In the genomic region with DNA sequence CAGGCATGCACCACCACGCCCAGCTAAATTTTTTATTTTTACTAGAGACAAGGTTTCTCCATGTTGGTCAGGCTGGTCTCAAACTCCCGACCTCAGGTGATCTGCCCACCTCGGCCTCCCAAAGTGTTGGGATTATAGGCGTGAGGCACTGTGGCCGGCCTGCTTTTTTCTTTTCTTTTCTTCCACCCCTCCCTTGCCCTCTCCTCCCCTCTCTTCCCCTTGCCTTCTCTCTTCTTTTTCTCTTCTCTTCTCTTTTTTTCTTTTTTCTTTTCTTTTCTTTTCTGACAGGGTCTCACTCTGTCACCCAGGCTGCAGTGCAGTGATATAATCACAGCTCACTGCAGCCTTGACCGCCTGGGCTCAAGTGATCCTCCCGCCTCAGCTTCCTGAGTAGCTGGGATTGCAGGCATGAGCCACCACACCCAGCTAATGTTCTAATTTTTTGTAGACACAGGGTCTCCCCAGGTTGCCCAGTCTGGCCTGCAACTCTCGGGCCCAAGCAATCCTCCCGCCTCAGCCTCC, we compare ENCODE assay signal across 10 cellular contexts. TPM values are rescaled to one million over a fixed set of nuclear protein-coding genes. Genes with fewer than 3 reads are reported as not detected.
DNase-seq lines count a peak whose midpoint lies in the region; ATAC-seq, FAIRE-seq and TF ChIP-seq lines count a peak whose summit lies in the region.
"Not testable (repeated sequence)": the region's sequence is repeated elsewhere in the genome, so short reads cannot be mapped to it uniquely, and the experiment has no call there.
"Had no signal": no experiment of that assay in that cellular context is flagged by ENCODE, and none has a peak within 500 bp of the region (broad histone marks: within the 10 kb centered on the region; RNA-seq: fewer than 3 reads in every experiment).

No MANE protein-coding gene starts in this region.

- H3K4me1 Mint-ChIP-seq in central memory CD8-positive, alpha-beta T cell, result peaks cover 19% of the 10 kb centered on the region
- peaks cover 15% of the 10 kb centered on the region for H3K4me1 Mint-ChIP-seq in glutamatergic neuron (ENCODE audit: low read depth, unreplicated experiment)
- H3K4me1 Mint-ChIP-seq in nephron progenitor cell, result peaks cover 17% of the 10 kb centered on the region
- peaks cover 28% of the 10 kb centered on the region for H3K4me1 Mint-ChIP-seq in stimulated activated naive CD8-positive, alpha-beta T cell treated with anti-CD3 and anti-CD28 coated beads, Interleukin-15, amount 100 ng/mL, for 72 hours

- not testable (repeated sequence) for H3K27me3 ChIP-seq in HCT116 (ENCODE audit: insufficient read depth, low read length); WERI-Rb-1 (ENCODE audit: insufficient read depth, low read depth, severe bottlenecking); HepG2 (ENCODE audit: control insufficient read depth in 1 of 2, insufficient read depth in 2 of 2, low read length in 2 of 2)

- not testable (repeated sequence) for H3K27ac ChIP-seq in HCT116 (ENCODE audit: low read depth, low read length); HepG2 (ENCODE audit: extremely low read length, insufficient read depth, low read length)
- H3K27ac ChIP-seq in WERI-Rb-1, result peak overlapping the region; percentile 7; the same call in 1 of the 2 replicates

- POLR2A ChIA-PET in HCT116 (lab: Charles Lee), result not testable (repeated sequence)
- POLR2A ChIA-PET in HepG2 (lab: Yijun Ruan, JAX), result interaction anchor here (0.9 kb wide), 1 partner anchor 33 kb away, joined by 3 read pairs; the partner anchor contains the start of gene EEF2

- not testable (repeated sequence) for ATAC-seq in HCT116; central memory CD8-positive, alpha-beta T cell (replicated peaks; ENCODE audit: extremely low read depth, poor library complexity, severe bottlenecking); stimulated activated naive CD8-positive, alpha-beta T cell treated with anti-CD3 and anti-CD28 coated beads, Interleukin-15, amount 100 ng/mL, for 72 hours
- ATAC-seq in HepG2, result peak; percentile 12; the same call in 2 of the 3 replicates

- not testable (repeated sequence) for H3K9me3 ChIP-seq in HCT116 (ENCODE audit: control insufficient read depth in 1 of 2, insufficient read depth in 1 of 2, low read depth in 1 of 2, low read length in 2 of 2); WERI-Rb-1 (ENCODE audit: severe bottlenecking); HepG2 (ENCODE audit: low read length)

- H3K4me1 ChIP-seq in HCT116 (ENCODE audit: control insufficient read depth in 1 of 2, insufficient read depth in 2 of 2, low read length in 2 of 2), result peaks cover 2 to 21% of the 10 kb centered on the region in 2 experiments; a peak in 2 of 4 replicates
- not testable (repeated sequence) for H3K4me1 ChIP-seq in HepG2 (ENCODE audit: insufficient read depth, low read length)

- not testable (repeated sequence) for H4K20me1 ChIP-seq in HCT116 (ENCODE audit: insufficient read depth); HepG2 (ENCODE audit: insufficient read depth, low read length)

- RAD21 ChIA-PET in HCT116 (lab: Charles Lee; ENCODE audit: low non-redundant PET in 1 of 2, low total read pairs in 2 of 2, uncharacterized antibody in 2 of 2, unreplicated experiment in 2 of 2), result not testable (repeated sequence)

- H3K9me3 Mint-ChIP-seq in central memory CD8-positive, alpha-beta T cell; nephron progenitor cell; stimulated activated naive CD8-positive, alpha-beta T cell treated with anti-CD3 and anti-CD28 coated beads, Interleukin-15, amount 100 ng/mL, for 72 hours: not testable (repeated sequence)
- H3K9me3 Mint-ChIP-seq in glutamatergic neuron (ENCODE audit: unreplicated experiment), result peaks cover 10% of the 10 kb centered on the region

- CTCF ChIA-PET in HCT116 (lab: Charles Lee); HepG2 (lab: Yijun Ruan, JAX; ENCODE audit: low intra/inter-chr PET ratio, low total read pairs): not testable (repeated sequence)

- TF ChIP-seq CTCF in HCT116 (IDR thresholded peaks at IDR 0.05 in 2 of 3, conservative IDR thresholded peaks at IDR 0.05 in 1 of 3; ENCODE audit: borderline replicate concordance in 1 of 3, insufficient read depth in 1 of 3, low read depth in 2 of 3, low read length in 2 of 3); WERI-Rb-1 (IDR thresholded peaks at IDR 0.05; ENCODE audit: low read depth, low read length); glutamatergic neuron (IDR thresholded peaks at IDR 0.05; ENCODE audit: partially characterized antibody, unreplicated experiment); HepG2 (CRISPR knock-in tag; IDR thresholded peaks at IDR 0.05); nephron progenitor cell (IDR thresholded peaks at IDR 0.05): not testable (repeated sequence)

- not testable (repeated sequence) for FAIRE-seq in HepG2 (lab: Jason Lieb, UNC)

- H3K36me3 ChIP-seq in HCT116 (ENCODE audit: control insufficient read depth in 1 of 2, insufficient read depth in 2 of 2, low read length in 2 of 2); HepG2 (replicated peaks in 1 of 2; ENCODE audit: control insufficient read depth in 1 of 2, insufficient read depth in 2 of 2, low read length in 2 of 2): not testable (repeated sequence)
- peaks cover 36% of the 10 kb centered on the region for H3K36me3 ChIP-seq in WERI-Rb-1

- H2AFZ ChIP-seq in HCT116 (ENCODE audit: low read depth, low read length, poor library complexity, severe bottlenecking); HepG2 (ENCODE audit: low read length): not testable (repeated sequence)

- TF ChIP-seq EP300 in HepG2 (IDR thresholded peaks at IDR 0.05; ENCODE audit: low read depth in 2 of 2, low read length in 2 of 2); HepG2 (CRISPR knock-in tag; IDR thresholded peaks at IDR 0.05; ENCODE audit: borderline replicate concordance): not testable (repeated sequence)

- peaks cover 16% of the 10 kb centered on the region for H3K36me3 Mint-ChIP-seq in central memory CD8-positive, alpha-beta T cell (ENCODE audit: insufficient read depth)
- not testable (repeated sequence) for H3K36me3 Mint-ChIP-seq in glutamatergic neuron (ENCODE audit: unreplicated experiment); nephron progenitor cell (ENCODE audit: low read depth)

- not testable (repeated sequence) for TF ChIP-seq POLR2A in HCT116 (IDR thresholded peaks at IDR 0.05; ENCODE audit: borderline replicate concordance, extremely low read depth, insufficient read depth, insufficient read length); HepG2 (IDR thresholded peaks at IDR 0.05; ENCODE audit: insufficient read depth in 1 of 2, low read depth in 2 of 2, low read length in 2 of 2)

- not testable (repeated sequence) for H3K79me2 ChIP-seq in HCT116 (ENCODE audit: insufficient read depth, low read length); HepG2 (ENCODE audit: insufficient read depth, low read length)

- H3K4me2 ChIP-seq in HCT116 (ENCODE audit: low read length) (0 out of 2 replicates have a peak overlapping the region, but pooled peaks have one; percentile 12), HepG2 (ENCODE audit: low read depth, low read length) (peak overlapping the region; percentile 45; the same call in 1 of the 2 replicates)

- WGBS in HepG2 (ENCODE audit: low lambda C conversion rate), result 29% methylated on average over 9 of the region's 9 CpGs

- in situ Hi-C loops in HepG2 (cut with HindIII; ENCODE audit: extremely low pct_ligation_motif_present, low pct_unique_long_range_greater_than_20kb), result not testable (repeated sequence)

- not testable (repeated sequence) for H3K27me3 Mint-ChIP-seq in central memory CD8-positive, alpha-beta T cell; nephron progenitor cell (ENCODE audit: low read depth, poor library complexity); stimulated activated naive CD8-positive, alpha-beta T cell treated with anti-CD3 and anti-CD28 coated beads, Interleukin-15, amount 100 ng/mL, for 72 hours
- H3K27me3 Mint-ChIP-seq in glutamatergic neuron (ENCODE audit: unreplicated experiment), result peaks cover 12% of the 10 kb centered on the region

- peak overlapping the region; percentile 27 for H3K4me3 Mint-ChIP-seq in central memory CD8-positive, alpha-beta T cell
- not testable (repeated sequence) for H3K4me3 Mint-ChIP-seq in glutamatergic neuron (ENCODE audit: unreplicated experiment); nephron progenitor cell
- peak overlapping the region in 1 of 2 donors; percentile 29 for H3K4me3 Mint-ChIP-seq in stimulated activated naive CD8-positive, alpha-beta T cell treated with anti-CD3 and anti-CD28 coated beads, Interleukin-15, amount 100 ng/mL, for 72 hours

- not testable (repeated sequence) for TF ChIP-seq RAD21 in HCT116 (IDR thresholded peaks at IDR 0.05; ENCODE audit: low read depth); HepG2 (CRISPR knock-in tag; IDR thresholded peaks at IDR 0.05)

- peak overlapping the region; percentile 93 for H3K27ac Mint-ChIP-seq in central memory CD8-positive, alpha-beta T cell (ENCODE audit: low read depth)
- H3K27ac Mint-ChIP-seq in glutamatergic neuron (ENCODE audit: unreplicated experiment) (peak overlapping the region; percentile 81), nephron progenitor cell (peak overlapping the region; percentile 92)
- peak overlapping the region; percentile 90 to 93 for H3K27ac Mint-ChIP-seq in stimulated activated naive CD8-positive, alpha-beta T cell treated with anti-CD3 and anti-CD28 coated beads, Interleukin-15, amount 100 ng/mL, for 72 hours

- DNase-seq in HCT116 (ENCODE audit: low read depth, low spot score); WERI-Rb-1; central memory CD8-positive, alpha-beta T cell (ENCODE audit: low spot score in 2 of 2); glutamatergic neuron; HepG2 (ENCODE audit: low spot score); nephron progenitor cell; stimulated activated naive CD8-positive, alpha-beta T cell treated with anti-CD3 and anti-CD28 coated beads, Interleukin-15, amount 100 ng/mL, for 72 hours: not testable (repeated sequence)

- not testable (repeated sequence) for H3K9ac ChIP-seq in HCT116 (ENCODE audit: low read length); HepG2 (ENCODE audit: insufficient read depth, low read depth, low read length)

- not testable (repeated sequence) for H3K9me2 ChIP-seq in HCT116 (ENCODE audit: insufficient read depth)

- BruUV-seq in HCT116 (replicated peaks; lab: Mats Ljungman, UMichigan); HepG2 (replicated peaks; lab: Mats Ljungman, UMichigan): not testable (repeated sequence)

- not testable (repeated sequence) for H3K4me3 ChIP-seq in HCT116 (replicated peaks in 1 of 2; ENCODE audit: low read depth in 1 of 2, low read length in 2 of 2); WERI-Rb-1 (ENCODE audit: low read depth, low read length); HepG2 (replicated peaks in 1 of 3; ENCODE audit: insufficient read depth in 1 of 3, low read depth in 2 of 3, low read length in 3 of 3)

- intact Hi-C loops in HCT116 (cut with micrococcal nuclease); HepG2 (cut with micrococcal nuclease; ENCODE audit: unreplicated experiment): not testable (repeated sequence)

RNA-seq across cellular contexts. Expression of gene DAPK3, which starts 18.1 kb away (rescaled TPM):
- total RNA-seq in HCT116 (2021; ENCODE audit: unreplicated experiment), result 54.8 TPM
- polyA plus RNA-seq in HCT116 (2012), result 48.0 and 62.1 TPM in 2 replicates
- 221 TPM for total RNA-seq in glutamatergic neuron (ENCODE audit: unreplicated experiment)
- total RNA-seq in HepG2 (2016; rRNA removed; fragmentation: Illumina TruSeq; extraction: Trizol), result 22.0 and 30.5 TPM in 2 replicates
- 5.0 and 5.5 TPM in 2 replicates for total RNA-seq in HepG2 (2016; cell fraction: cytosol; rRNA removed; fragmentation: Illumina TruSeq; extraction: Trizol; ENCODE audit: low read depth)
- 18.7 and 32.5 TPM in 2 replicates for total RNA-seq in HepG2 (2016; cell fraction: insoluble cytoplasmic fraction; rRNA removed; fragmentation: Illumina TruSeq; extraction: Trizol)
- 9.6 and 13.4 TPM in 2 replicates for total RNA-seq in HepG2 (2016; cell fraction: membrane; rRNA removed; fragmentation: Illumina TruSeq; extraction: Trizol)
- 20.1 and 21.1 TPM in 2 replicates for total RNA-seq in HepG2 (2016; cell fraction: nucleus; rRNA removed; fragmentation: Illumina TruSeq; extraction: Trizol)
- 37.3 and 51.9 TPM in 2 replicates for polyA plus RNA-seq in HepG2 (2011; rRNA removed)
- 36.9 and 42.7 TPM in 2 replicates for polyA plus RNA-seq in HepG2 (2011; cell fraction: cytosol; rRNA removed)
- 102 and 107 TPM in 2 replicates for polyA plus RNA-seq in HepG2 (2011; cell fraction: nucleus; rRNA removed)
- polyA plus RNA-seq in HepG2 (2012), result 20.1 and 33.8 TPM in 2 replicates
- polyA plus RNA-seq in HepG2 (2016; cell fraction: cytosol; fragmentation: Illumina TruSeq; extraction: Trizol; ENCODE audit: low read depth), result 2.6 and 2.9 TPM in 2 replicates
- polyA plus RNA-seq in HepG2 (2016; cell fraction: insoluble cytoplasmic fraction; fragmentation: Illumina TruSeq; extraction: Trizol; ENCODE audit: low read depth), result 20.1 and 23.6 TPM in 2 replicates
- 5.9 and 6.0 TPM in 2 replicates for polyA plus RNA-seq in HepG2 (2016; cell fraction: membrane; fragmentation: Illumina TruSeq; extraction: Trizol; ENCODE audit: low read depth)
- polyA plus RNA-seq in HepG2 (2016; cell fraction: nucleus; fragmentation: Illumina TruSeq; extraction: Trizol; ENCODE audit: insufficient read depth, low read depth), result 45.3 and 46.8 TPM in 2 replicates
- 44.0 and 66.3 TPM in 2 replicates for polyA minus RNA-seq in HepG2 (2011; rRNA and poly(A)+ RNA removed; ENCODE audit: low replicate concordance)
- polyA minus RNA-seq in HepG2 (2011; cell fraction: cytosol; rRNA and poly(A)+ RNA removed), result 15.7 and 22.0 TPM in 2 replicates
- polyA minus RNA-seq in HepG2 (2011; cell fraction: nucleus; rRNA and poly(A)+ RNA removed), result 24.7 and 27.2 TPM in 2 replicates

RNA-seq across cellular contexts. Expression of gene NMRK2, which starts 19.9 kb away (rescaled TPM):
- total RNA-seq in HCT116 (2021; ENCODE audit: unreplicated experiment), result not detected
- not detected in 2 replicates for polyA plus RNA-seq in HCT116 (2012)
- total RNA-seq in glutamatergic neuron (ENCODE audit: unreplicated experiment), result 4.0 TPM
- total RNA-seq in HepG2 (2016; rRNA removed; fragmentation: Illumina TruSeq; extraction: Trizol), result not detected in 2 replicates
- total RNA-seq in HepG2 (2016; cell fraction: cytosol; rRNA removed; fragmentation: Illumina TruSeq; extraction: Trizol; ENCODE audit: low read depth), result not detected in 2 replicates
- total RNA-seq in HepG2 (2016; cell fraction: insoluble cytoplasmic fraction; rRNA removed; fragmentation: Illumina TruSeq; extraction: Trizol), result not detected in 2 replicates
- not detected in 2 replicates for total RNA-seq in HepG2 (2016; cell fraction: membrane; rRNA removed; fragmentation: Illumina TruSeq; extraction: Trizol)
- total RNA-seq in HepG2 (2016; cell fraction: nucleus; rRNA removed; fragmentation: Illumina TruSeq; extraction: Trizol), result not detected in 2 replicates
- not detected in 2 replicates for polyA plus RNA-seq in HepG2 (2011; rRNA removed)
- polyA plus RNA-seq in HepG2 (2011; cell fraction: cytosol; rRNA removed), result not detected in 2 replicates
- not detected in 2 replicates for polyA plus RNA-seq in HepG2 (2011; cell fraction: nucleus; rRNA removed)
- polyA plus RNA-seq in HepG2 (2012), result not detected in 2 replicates
- not detected in 2 replicates for polyA plus RNA-seq in HepG2 (2016; cell fraction: cytosol; fragmentation: Illumina TruSeq; extraction: Trizol; ENCODE audit: low read depth)
- not detected in 2 replicates for polyA plus RNA-seq in HepG2 (2016; cell fraction: insoluble cytoplasmic fraction; fragmentation: Illumina TruSeq; extraction: Trizol; ENCODE audit: low read depth)
- not detected in 2 replicates for polyA plus RNA-seq in HepG2 (2016; cell fraction: membrane; fragmentation: Illumina TruSeq; extraction: Trizol; ENCODE audit: low read depth)
- not detected in 2 replicates for polyA plus RNA-seq in HepG2 (2016; cell fraction: nucleus; fragmentation: Illumina TruSeq; extraction: Trizol; ENCODE audit: insufficient read depth, low read depth)
- polyA minus RNA-seq in HepG2 (2011; rRNA and poly(A)+ RNA removed; ENCODE audit: low replicate concordance), result not detected in 2 replicates
- polyA minus RNA-seq in HepG2 (2011; cell fraction: cytosol; rRNA and poly(A)+ RNA removed), result not detected in 2 replicates
- not detected in 2 replicates for polyA minus RNA-seq in HepG2 (2011; cell fraction: nucleus; rRNA and poly(A)+ RNA removed)
- total RNA-seq: CD4-positive, CD25-positive, alpha-beta regulatory T cell; H4; M059J had no signal
- polyA plus RNA-seq: CD4-positive, CD25-positive, alpha-beta regulatory T cell had no signal

RNA-seq across cellular contexts. Expression of gene EEF2, which starts 32.4 kb away (rescaled TPM):
- total RNA-seq in HCT116 (2021; ENCODE audit: unreplicated experiment) (3,796 TPM), glutamatergic neuron (ENCODE audit: unreplicated experiment) (2,255 TPM), HepG2 (2016; rRNA removed; fragmentation: Illumina TruSeq; extraction: Trizol) (1,722 and 1,777 TPM in 2 replicates)
- polyA plus RNA-seq in HCT116 (2012), result 3,320 and 3,735 TPM in 2 replicates
- 663 and 837 TPM in 2 replicates for total RNA-seq in HepG2 (2016; cell fraction: cytosol; rRNA removed; fragmentation: Illumina TruSeq; extraction: Trizol; ENCODE audit: low read depth)
- 1,312 and 1,845 TPM in 2 replicates for total RNA-seq in HepG2 (2016; cell fraction: insoluble cytoplasmic fraction; rRNA removed; fragmentation: Illumina TruSeq; extraction: Trizol)
- total RNA-seq in HepG2 (2016; cell fraction: membrane; rRNA removed; fragmentation: Illumina TruSeq; extraction: Trizol), result 2,334 and 2,783 TPM in 2 replicates
- 709 and 773 TPM in 2 replicates for total RNA-seq in HepG2 (2016; cell fraction: nucleus; rRNA removed; fragmentation: Illumina TruSeq; extraction: Trizol)
- 1,441 and 1,465 TPM in 2 replicates for polyA plus RNA-seq in HepG2 (2011; rRNA removed)
- 1,619 and 2,301 TPM in 2 replicates for polyA plus RNA-seq in HepG2 (2011; cell fraction: cytosol; rRNA removed)
- 945 and 1,058 TPM in 2 replicates for polyA plus RNA-seq in HepG2 (2011; cell fraction: nucleus; rRNA removed)
- polyA plus RNA-seq in HepG2 (2012), result 2,825 and 3,817 TPM in 2 replicates
- polyA plus RNA-seq in HepG2 (2016; cell fraction: cytosol; fragmentation: Illumina TruSeq; extraction: Trizol; ENCODE audit: low read depth), result 660 and 778 TPM in 2 replicates
- 1,198 and 1,548 TPM in 2 replicates for polyA plus RNA-seq in HepG2 (2016; cell fraction: insoluble cytoplasmic fraction; fragmentation: Illumina TruSeq; extraction: Trizol; ENCODE audit: low read depth)
- polyA plus RNA-seq in HepG2 (2016; cell fraction: membrane; fragmentation: Illumina TruSeq; extraction: Trizol; ENCODE audit: low read depth), result 1,837 and 2,206 TPM in 2 replicates
- 1,012 and 1,080 TPM in 2 replicates for polyA plus RNA-seq in HepG2 (2016; cell fraction: nucleus; fragmentation: Illumina TruSeq; extraction: Trizol; ENCODE audit: insufficient read depth, low read depth)
- polyA minus RNA-seq in HepG2 (2011; rRNA and poly(A)+ RNA removed; ENCODE audit: low replicate concordance), result 1,462 and 3,209 TPM in 2 replicates
- polyA minus RNA-seq in HepG2 (2011; cell fraction: cytosol; rRNA and poly(A)+ RNA removed), result 1,805 and 1,823 TPM in 2 replicates
- 434 and 615 TPM in 2 replicates for polyA minus RNA-seq in HepG2 (2011; cell fraction: nucleus; rRNA and poly(A)+ RNA removed)

RNA-seq across cellular contexts. Expression of gene PIAS4, which starts 54.7 kb away (rescaled TPM):
- total RNA-seq in HCT116 (2021; ENCODE audit: unreplicated experiment) (28.4 TPM), glutamatergic neuron (ENCODE audit: unreplicated experiment) (95.8 TPM), HepG2 (2016; rRNA removed; fragmentation: Illumina TruSeq; extraction: Trizol) (20.1 and 22.4 TPM in 2 replicates)
- 15.6 and 19.9 TPM in 2 replicates for polyA plus RNA-seq in HCT116 (2012)
- 4.3 and 5.1 TPM in 2 replicates for total RNA-seq in HepG2 (2016; cell fraction: cytosol; rRNA removed; fragmentation: Illumina TruSeq; extraction: Trizol; ENCODE audit: low read depth)
- total RNA-seq in HepG2 (2016; cell fraction: insoluble cytoplasmic fraction; rRNA removed; fragmentation: Illumina TruSeq; extraction: Trizol), result 16.7 and 23.3 TPM in 2 replicates
- 9.8 and 11.2 TPM in 2 replicates for total RNA-seq in HepG2 (2016; cell fraction: membrane; rRNA removed; fragmentation: Illumina TruSeq; extraction: Trizol)
- total RNA-seq in HepG2 (2016; cell fraction: nucleus; rRNA removed; fragmentation: Illumina TruSeq; extraction: Trizol), result 9.7 and 15.2 TPM in 2 replicates
- 8.7 and 9.0 TPM in 2 replicates for polyA plus RNA-seq in HepG2 (2011; rRNA removed)
- 11.2 and 43.1 TPM in 2 replicates for polyA plus RNA-seq in HepG2 (2011; cell fraction: cytosol; rRNA removed)
- polyA plus RNA-seq in HepG2 (2011; cell fraction: nucleus; rRNA removed), result 22.4 and 27.4 TPM in 2 replicates
- polyA plus RNA-seq in HepG2 (2012), result 19.1 and 20.7 TPM in 2 replicates
- 3.3 and 3.5 TPM in 2 replicates for polyA plus RNA-seq in HepG2 (2016; cell fraction: cytosol; fragmentation: Illumina TruSeq; extraction: Trizol; ENCODE audit: low read depth)
- polyA plus RNA-seq in HepG2 (2016; cell fraction: insoluble cytoplasmic fraction; fragmentation: Illumina TruSeq; extraction: Trizol; ENCODE audit: low read depth), result 18.2 and 33.3 TPM in 2 replicates
- polyA plus RNA-seq in HepG2 (2016; cell fraction: membrane; fragmentation: Illumina TruSeq; extraction: Trizol; ENCODE audit: low read depth), result 5.6 and 5.9 TPM in 2 replicates
- 36.3 and 39.1 TPM in 2 replicates for polyA plus RNA-seq in HepG2 (2016; cell fraction: nucleus; fragmentation: Illumina TruSeq; extraction: Trizol; ENCODE audit: insufficient read depth, low read depth)
- 12.2 and 13.9 TPM in 2 replicates for polyA minus RNA-seq in HepG2 (2011; rRNA and poly(A)+ RNA removed; ENCODE audit: low replicate concordance)
- 5.1 and 7.7 TPM in 2 replicates for polyA minus RNA-seq in HepG2 (2011; cell fraction: cytosol; rRNA and poly(A)+ RNA removed)
- 14.5 and 15.1 TPM in 2 replicates for polyA minus RNA-seq in HepG2 (2011; cell fraction: nucleus; rRNA and poly(A)+ RNA removed)
